In the genomic region with DNA sequence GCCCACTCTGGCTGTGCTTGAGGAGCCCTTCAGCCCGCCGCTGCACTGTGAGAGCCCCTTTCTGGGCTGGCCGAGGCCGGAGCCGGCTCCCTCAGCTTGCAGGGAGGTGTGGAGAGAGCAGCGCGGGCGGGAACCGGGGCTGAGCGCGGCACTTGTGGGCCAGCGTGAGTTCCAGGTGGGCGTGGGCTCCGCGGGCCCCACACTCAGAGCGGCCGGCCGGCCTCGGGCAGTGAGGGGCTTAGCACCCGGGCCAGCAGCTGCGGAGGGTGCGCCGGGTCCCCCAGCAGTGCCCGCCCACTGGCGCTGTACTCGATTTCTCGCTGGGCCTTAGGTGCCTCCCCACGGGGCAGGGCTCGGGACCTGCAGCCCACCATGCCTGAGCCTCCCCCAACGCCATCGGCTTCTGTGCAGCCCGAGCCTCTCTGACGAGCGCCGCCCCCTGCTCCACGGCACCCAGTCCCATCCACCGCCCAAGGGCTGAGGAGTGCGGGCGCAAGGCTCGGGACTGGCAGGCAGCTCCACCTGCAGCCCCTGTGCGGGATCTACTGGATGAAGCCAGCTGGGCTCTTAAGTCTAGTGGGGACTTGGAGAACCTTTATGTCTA, we compare ENCODE assay signal across 8 cellular contexts.
DNase-seq lines count a peak whose midpoint lies in the region; ATAC-seq and TF ChIP-seq lines count a peak whose summit lies in the region.
"Not testable (repeated sequence)": the region's sequence is repeated elsewhere in the genome, so short reads cannot be mapped to it uniquely, and the experiment has no call there.

No MANE protein-coding gene starts in this region.

- peaks cover 23% of the 10 kb centered on the region for H3K9me3 Mint-ChIP-seq in dendritic cell treated with granulocyte-macrophage colony-stimulating factor and Interleukin-4, amounts not matched to agents 40 ng/mL and 50 ng/mL, for 4 days
- not testable (repeated sequence) for H3K9me3 Mint-ChIP-seq in type B pancreatic cell

- H2AFZ ChIP-seq in SK-N-SH (ENCODE audit: low read depth) (peak overlapping the region; percentile 94), hepatocyte (peak overlapping the region; percentile 90)

- peak overlapping the region; percentile 49 for H3K56ac ChIP-seq in mesendoderm (ENCODE audit: low read length)

- H3K4me1 Mint-ChIP-seq in dendritic cell treated with granulocyte-macrophage colony-stimulating factor and Interleukin-4, amounts not matched to agents 40 ng/mL and 50 ng/mL, for 4 days (ENCODE audit: low read depth); type B pancreatic cell (ENCODE audit: unreplicated experiment): not testable (repeated sequence)

- POLR2A ChIA-PET in SK-N-SH (lab: Yijun Ruan, JAX), result interaction anchor here (0.6 kb wide), 1 partner anchor 439 kb away, joined by 3 read pairs; no protein-coding TSS in a partner anchor

- not testable (repeated sequence) for H3K27ac Mint-ChIP-seq in dendritic cell treated with granulocyte-macrophage colony-stimulating factor and Interleukin-4, amounts not matched to agents 40 ng/mL and 50 ng/mL, for 4 days; type B pancreatic cell

- H3K9ac ChIP-seq in SK-N-SH (peak overlapping the region; percentile 54; the same call in 1 of the 2 replicates), mesendoderm (ENCODE audit: low read length) (peak overlapping the region; percentile 29)

- H2AK5ac ChIP-seq in mesendoderm (ENCODE audit: low read length), result not testable (repeated sequence)

- H3K27me3 ChIP-seq in SK-N-SH (ENCODE audit: insufficient read depth); mesendoderm (ENCODE audit: insufficient read depth, low read length, poor library complexity): not testable (repeated sequence)
- H3K27me3 ChIP-seq in hepatocyte (peaks cover 20% of the 10 kb centered on the region), psoas muscle (ENCODE audit: insufficient read depth in 3 of 3, low read length in 2 of 3) (peaks cover 0 to 40% (median 2%) of the 10 kb centered on the region in 3 donors)

- TF ChIP-seq CTCF in SK-N-SH (IDR thresholded peaks at IDR 0.05) (peak; percentile 14; the same call in 1 of the 2 replicates), hepatocyte (IDR thresholded peaks at IDR 0.05; ENCODE audit: poor library complexity) (peak; percentile 18)
- not testable (repeated sequence) for TF ChIP-seq CTCF in psoas muscle (IDR thresholded peaks at IDR 0.05); type B pancreatic cell (conservative IDR thresholded peaks at IDR 0.05)

- not testable (repeated sequence) for H2BK15ac ChIP-seq in mesendoderm (replicated peaks; ENCODE audit: low read depth)

- CTCF ChIA-PET in SK-N-SH (lab: Yijun Ruan, JAX), result interaction anchor here (0.6 to 5.1 kb wide), 62 partner anchors 10 to 590 kb away, joined by 3 to 281 read pairs (median 9); a partner anchor contains a TSS

- not testable (repeated sequence) for H3K9me2 ChIP-seq in SK-N-SH; hepatocyte (replicated peaks; ENCODE audit: insufficient read depth)

- peaks cover 20% of the 10 kb centered on the region for H3K27me3 Mint-ChIP-seq in dendritic cell treated with granulocyte-macrophage colony-stimulating factor and Interleukin-4, amounts not matched to agents 40 ng/mL and 50 ng/mL, for 4 days
- peaks cover 43% of the 10 kb centered on the region for H3K27me3 Mint-ChIP-seq in type B pancreatic cell

- peak overlapping the region; percentile 32 for H3K4me3 Mint-ChIP-seq in dendritic cell treated with granulocyte-macrophage colony-stimulating factor and Interleukin-4, amounts not matched to agents 40 ng/mL and 50 ng/mL, for 4 days
- peak overlapping the region; percentile 83 for H3K4me3 Mint-ChIP-seq in type B pancreatic cell

- not testable (repeated sequence) for H2BK5ac ChIP-seq in mesendoderm (ENCODE audit: low read length)

- not testable (repeated sequence) for H3K4ac ChIP-seq in mesendoderm (ENCODE audit: low read depth, low read length)

- not testable (repeated sequence) for TF ChIP-seq RAD21 in SK-N-SH (IDR thresholded peaks at IDR 0.05; ENCODE audit: low read length)

- H3K4me1 ChIP-seq in SK-N-SH (ENCODE audit: control insufficient read depth in 1 of 2, insufficient read depth in 2 of 2, low read depth in 1 of 2, low read length in 1 of 2); hepatocyte (ENCODE audit: insufficient read depth); mesendoderm (ENCODE audit: control insufficient read depth, low read depth, low read length); psoas muscle: not testable (repeated sequence)

- H3K23ac ChIP-seq in mesendoderm (ENCODE audit: low read length), result not testable (repeated sequence)

- intact Hi-C loops in dendritic cell treated with granulocyte-macrophage colony-stimulating factor and Interleukin-4, amounts not matched to agents 40 ng/mL and 50 ng/mL, for 4 days (cut with micrococcal nuclease), result loop anchor here (2.0 to 5.0 kb wide), 3 partner anchors 96 to 591 kb away; no protein-coding TSS in a partner anchor
- intact Hi-C loops in psoas muscle (cut with DNase I), result loop anchor here (5.0 to 10.0 kb wide), 2 partner anchors 143 to 271 kb away; no protein-coding TSS in a partner anchor

- 18% methylated on average over 16 of the region's 41 CpGs for WGBS in SK-N-SH (ENCODE audit: low lambda C conversion rate)
- 18% methylated on average over 40 of the region's 41 CpGs for WGBS in hepatocyte (ENCODE audit: low lambda C conversion rate, missing lambda C conversion rate)
- WGBS in mesendoderm (ENCODE audit: extremely low coverage, insufficient coverage, low lambda C conversion rate), result no CpG with 5 or more reads among the region's 41 CpGs
- WGBS in psoas muscle, 3 donors, result 91 to 92% (median 92%) methylated on average over 37 to 41 of the region's 41 CpGs

- H4K20me1 ChIP-seq in SK-N-SH (ENCODE audit: insufficient read depth); hepatocyte (ENCODE audit: insufficient read depth, poor library complexity, severe bottlenecking): not testable (repeated sequence)

- H3K36me3 ChIP-seq in SK-N-SH (replicated peaks in 1 of 2; ENCODE audit: control insufficient read depth in 1 of 2, insufficient read depth in 2 of 2, low read length in 1 of 2); hepatocyte (replicated peaks; ENCODE audit: insufficient read depth, low read depth); mesendoderm (ENCODE audit: control insufficient read depth, insufficient read depth, low read length); psoas muscle (ENCODE audit: insufficient read depth in 1 of 2, low read depth in 1 of 2): not testable (repeated sequence)

- TF ChIP-seq EP300 in SK-N-SH (IDR thresholded peaks at IDR 0.05; ENCODE audit: borderline replicate concordance in 1 of 2, low read depth in 1 of 2, low read length in 1 of 2), result not testable (repeated sequence)

- not testable (repeated sequence) for H3K36me3 Mint-ChIP-seq in dendritic cell treated with granulocyte-macrophage colony-stimulating factor and Interleukin-4, amounts not matched to agents 40 ng/mL and 50 ng/mL, for 4 days (ENCODE audit: low read depth); type B pancreatic cell

- H4K8ac ChIP-seq in mesendoderm (ENCODE audit: low read depth, low read length), result not testable (repeated sequence)

- peak; percentile 15 for DNase-seq in ELF-1 (ENCODE audit: low read depth, low spot score)
- peak; percentile 69 for DNase-seq in NCI-H2227 (lab: John Stamatoyannopoulos, UW; ENCODE audit: unreplicated experiment)
- peak; percentile 36 for DNase-seq in SK-N-SH
- peak; percentile 49 for DNase-seq in hepatocyte (ENCODE audit: low spot score)
- peak; percentile 50 for DNase-seq in mesendoderm
- not testable (repeated sequence) for DNase-seq in psoas muscle; type B pancreatic cell (ENCODE audit: extremely low spot score, unreplicated experiment)

- H3K18ac ChIP-seq in mesendoderm (ENCODE audit: low read length), result not testable (repeated sequence)

- not testable (repeated sequence) for H3F3A ChIP-seq in SK-N-SH (replicated peaks; ENCODE audit: insufficient read depth)

- H3K79me1 ChIP-seq in mesendoderm (ENCODE audit: low read length), result not testable (repeated sequence)

- H2BK120ac ChIP-seq in mesendoderm (ENCODE audit: low read depth, low read length), result not testable (repeated sequence)

- H3K9me3 ChIP-seq in SK-N-SH; hepatocyte (ENCODE audit: low read depth); psoas muscle: not testable (repeated sequence)

- ATAC-seq in psoas muscle, result not testable (repeated sequence)

- H3K4me2 ChIP-seq in SK-N-SH (peak overlapping the region; percentile 98), hepatocyte (peak overlapping the region; percentile 100), mesendoderm (ENCODE audit: low read length) (peak overlapping the region; percentile 54)

- H3K27ac ChIP-seq in SK-N-SH (ENCODE audit: low read depth in 2 of 2, low read length in 1 of 2), result 0 out of 4 replicates have a peak overlapping the region, but pooled peaks of 1 of the 2 experiments have one; percentile 37
- not testable (repeated sequence) for H3K27ac ChIP-seq in hepatocyte; mesendoderm (ENCODE audit: low read depth, low read length); psoas muscle

- not testable (repeated sequence) for H3K79me2 ChIP-seq in SK-N-SH (ENCODE audit: insufficient read depth); hepatocyte; mesendoderm (ENCODE audit: control insufficient read depth, insufficient read depth, low read length)

- H4K5ac ChIP-seq in mesendoderm (ENCODE audit: low read length), result not testable (repeated sequence)

- H3K4me3 ChIP-seq in SK-N-SH (ENCODE audit: low read depth in 2 of 2, low read length in 1 of 2) (peak overlapping the region; percentile 51 to 88), hepatocyte (peak overlapping the region; percentile 54), psoas muscle (peak overlapping the region; percentile 5)
- not testable (repeated sequence) for H3K4me3 ChIP-seq in mesendoderm (ENCODE audit: low read length)

TF ChIP-seq in SK-N-SH, 30 proteins besides CTCF, POLR2A, EP300 and RAD21:
- peak; percentile 5 for TF ChIP-seq MXI1 (IDR thresholded peaks at IDR 0.05; ENCODE audit: low read depth, low read length)
